Comparison of ENCODE assay signal across 11 cellular contexts in the genomic region with DNA sequence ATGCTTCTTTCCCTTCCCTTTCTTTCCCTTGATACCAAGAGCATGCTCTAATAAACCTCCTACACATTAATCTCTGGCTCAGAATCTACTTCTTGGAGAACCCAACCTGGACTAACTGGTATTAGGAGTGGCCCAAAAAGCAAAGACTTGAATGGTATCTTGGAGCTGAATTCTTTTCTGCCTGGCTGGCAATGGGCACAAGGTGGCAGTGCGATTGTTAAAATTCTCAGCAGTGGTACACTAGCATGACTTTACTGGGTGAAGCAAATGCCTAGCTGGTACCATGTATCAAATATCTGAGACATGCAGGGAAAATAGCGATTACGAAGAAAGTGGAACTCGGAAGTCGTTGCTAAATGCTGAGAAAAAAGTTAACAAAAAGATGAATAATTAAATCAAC. TPM values are rescaled to one million over a fixed set of nuclear protein-coding genes. Genes with fewer than 3 reads are reported as not detected.
DNase-seq lines count a peak whose midpoint lies in the region; ATAC-seq, FAIRE-seq and TF ChIP-seq lines count a peak whose summit lies in the region.
"Had no signal": no experiment of that assay in that cellular context is flagged by ENCODE, and none has a peak within 500 bp of the region (broad histone marks: within the 10 kb centered on the region; RNA-seq: fewer than 3 reads in every experiment).

No MANE protein-coding gene starts in this region.

- peak; percentile 49; the same call in 1 of the 3 replicates for ATAC-seq in HepG2
- ATAC-seq in GM18873 (IDR thresholded peaks at IDR 0.05; ENCODE audit: low FRiP score, unreplicated experiment): no peak
- ATAC-seq in GM19455 (IDR thresholded peaks at IDR 0.05; ENCODE audit: unreplicated experiment): no peak
- ATAC-seq in sciatic nerve: no peak

- peak; percentile 65 for TF ChIP-seq CTCF in LNCAP (IDR thresholded peaks at IDR 0.05)
- TF ChIP-seq CTCF in HepG2 (CRISPR knock-in tag; IDR thresholded peaks at IDR 0.05): peak; percentile 55

- in situ Hi-C loops in HepG2 (cut with HindIII; ENCODE audit: extremely low pct_ligation_motif_present, low pct_unique_long_range_greater_than_20kb): loop anchor here (25.0 kb wide), 1 partner anchor 848 kb away; no protein-coding TSS in a partner anchor

- FAIRE-seq in HepG2 (lab: Jason Lieb, UNC): peak; percentile 30

- no peaks in the 10 kb centered on the region for H3K4me1 ChIP-seq in HepG2 (ENCODE audit: insufficient read depth, low read length)
- H3K4me1 ChIP-seq: adrenal gland, parathyroid adenoma had no signal

- 6% methylated on average over 5 of the region's 5 CpGs for WGBS in HepG2 (ENCODE audit: low lambda C conversion rate)

- POLR2A ChIA-PET in HepG2 (lab: Yijun Ruan, JAX): no interaction called here

- CTCF ChIA-PET in HepG2 (lab: Yijun Ruan, JAX; ENCODE audit: low intra/inter-chr PET ratio, low total read pairs): no interaction called here

- H3K4me3 ChIP-seq in HepG2 (replicated peaks in 1 of 3; ENCODE audit: insufficient read depth in 1 of 3, low read depth in 2 of 3, low read length in 3 of 3): no peak overlapping the region
- H3K4me3 ChIP-seq: adrenal gland had no signal

- H3K36me3 Mint-ChIP-seq in activated T-helper 2 cell treated with anti-CD3 and anti-CD28 coated beads, Interferon-gamma antibody, Interleukin-2, Interleukin-4, amounts not matched to agents 10 μg/mL and 5 μg/mL and 100 μg/mL, durations not matched to agents 14 hours and 24 hours and 36 hours (ENCODE audit: low read depth): no peaks in the 10 kb centered on the region

- H3K27me3 Mint-ChIP-seq in activated T-helper 2 cell treated with anti-CD3 and anti-CD28 coated beads, Interferon-gamma antibody, Interleukin-2, Interleukin-4, amounts not matched to agents 10 μg/mL and 5 μg/mL and 100 μg/mL, durations not matched to agents 14 hours and 24 hours and 36 hours (ENCODE audit: low read depth): no peaks in the 10 kb centered on the region

- no peak overlapping the region for H3K4me2 ChIP-seq in HepG2 (ENCODE audit: low read depth, low read length)

- DNase-seq in DMS53 (lab: John Stamatoyannopoulos, UW) (peak; percentile 56), astrocyte of the hippocampus (ENCODE audit: low read depth, low spot score) (peak; percentile 53), HepG2 (ENCODE audit: low spot score) (peak; percentile 3), sciatic nerve (ENCODE audit: low spot score) (no peak)
- no peak for DNase-seq in activated T-helper 2 cell treated with anti-CD3 and anti-CD28 coated beads, Interferon-gamma antibody, Interleukin-2, Interleukin-4, amounts not matched to agents 10 μg/mL and 5 μg/mL and 100 μg/mL, durations not matched to agents 14 hours and 24 hours and 36 hours (ENCODE audit: low spot score)
- DNase-seq: NCI-H187 treated with DMSO at 0.1 percent for 48 hours had no signal

- no peak overlapping the region for H2AFZ ChIP-seq in HepG2 (ENCODE audit: low read length)
- H2AFZ ChIP-seq: parathyroid adenoma had no signal

- intact Hi-C loops in HepG2 (cut with micrococcal nuclease; ENCODE audit: unreplicated experiment) (loop anchor here (1.0 kb wide), 1 partner anchor 855 kb away; no protein-coding TSS in a partner anchor), sciatic nerve (cut with DNase I) (no loop called here)
- intact Hi-C loops in activated T-helper 2 cell treated with anti-CD3 and anti-CD28 coated beads, Interferon-gamma antibody, Interleukin-2, Interleukin-4, amounts not matched to agents 10 μg/mL and 5 μg/mL and 100 μg/mL, durations not matched to agents 14 hours and 24 hours and 36 hours (cut with micrococcal nuclease): no loop called here

- H3K9ac ChIP-seq in HepG2 (ENCODE audit: insufficient read depth, low read depth, low read length): no peak overlapping the region
- H3K9ac ChIP-seq: parathyroid adenoma had no signal

- H3K9me3 Mint-ChIP-seq in activated T-helper 2 cell treated with anti-CD3 and anti-CD28 coated beads, Interferon-gamma antibody, Interleukin-2, Interleukin-4, amounts not matched to agents 10 μg/mL and 5 μg/mL and 100 μg/mL, durations not matched to agents 14 hours and 24 hours and 36 hours: peaks cover 2% of the 10 kb centered on the region

- no peaks in the 10 kb centered on the region for H3K4me1 Mint-ChIP-seq in activated T-helper 2 cell treated with anti-CD3 and anti-CD28 coated beads, Interferon-gamma antibody, Interleukin-2, Interleukin-4, amounts not matched to agents 10 μg/mL and 5 μg/mL and 100 μg/mL, durations not matched to agents 14 hours and 24 hours and 36 hours (ENCODE audit: low read depth)

- no peak for TF ChIP-seq RAD21 in HepG2 (CRISPR knock-in tag; IDR thresholded peaks at IDR 0.05)

- no peaks in the 10 kb centered on the region for H3K27me3 ChIP-seq in HepG2 (ENCODE audit: control insufficient read depth in 1 of 2, insufficient read depth in 2 of 2, low read length in 2 of 2)
- H3K27me3 ChIP-seq: adrenal gland had no signal

- TF ChIP-seq POLR2A in HepG2 (IDR thresholded peaks at IDR 0.05; ENCODE audit: insufficient read depth in 1 of 2, low read depth in 2 of 2, low read length in 2 of 2): no peak

- H3K27ac Mint-ChIP-seq in activated T-helper 2 cell treated with anti-CD3 and anti-CD28 coated beads, Interferon-gamma antibody, Interleukin-2, Interleukin-4, amounts not matched to agents 10 μg/mL and 5 μg/mL and 100 μg/mL, durations not matched to agents 14 hours and 24 hours and 36 hours: no peak overlapping the region

- H3K79me2 ChIP-seq in HepG2 (ENCODE audit: insufficient read depth, low read length): no peaks in the 10 kb centered on the region
- H3K79me2 ChIP-seq: parathyroid adenoma had no signal

- peaks cover 17% of the 10 kb centered on the region for H3K9me3 ChIP-seq in HepG2 (ENCODE audit: low read length)

- TF ChIP-seq EP300 in HepG2 (IDR thresholded peaks at IDR 0.05; ENCODE audit: low read depth in 2 of 2, low read length in 2 of 2) (no peak), HepG2 (CRISPR knock-in tag; IDR thresholded peaks at IDR 0.05; ENCODE audit: borderline replicate concordance) (no peak)

- no peak overlapping the region for H3K4me3 Mint-ChIP-seq in activated T-helper 2 cell treated with anti-CD3 and anti-CD28 coated beads, Interferon-gamma antibody, Interleukin-2, Interleukin-4, amounts not matched to agents 10 μg/mL and 5 μg/mL and 100 μg/mL, durations not matched to agents 14 hours and 24 hours and 36 hours (ENCODE audit: low read depth)

- H3K36me3 ChIP-seq in HepG2 (replicated peaks in 1 of 2; ENCODE audit: control insufficient read depth in 1 of 2, insufficient read depth in 2 of 2, low read length in 2 of 2): no peaks in the 10 kb centered on the region
- H3K36me3 ChIP-seq: adrenal gland had no signal

- H4K20me1 ChIP-seq in HepG2 (ENCODE audit: insufficient read depth, low read length): no peaks in the 10 kb centered on the region

- no TSS peak for BruUV-seq in HepG2 (replicated peaks; lab: Mats Ljungman, UMichigan)

- H3K27ac ChIP-seq in HepG2 (ENCODE audit: extremely low read length, insufficient read depth, low read length): no peak overlapping the region
- H3K27ac ChIP-seq: adrenal gland, parathyroid adenoma had no signal

TF ChIP-seq in HepG2, 621 proteins besides CTCF, POLR2A, EP300 and RAD21 (continues in another document):
- TF ChIP-seq STAG1 (CRISPR knock-in tag; IDR thresholded peaks at IDR 0.05): peak; percentile 53
- TF ChIP-seq, protein P1, sequence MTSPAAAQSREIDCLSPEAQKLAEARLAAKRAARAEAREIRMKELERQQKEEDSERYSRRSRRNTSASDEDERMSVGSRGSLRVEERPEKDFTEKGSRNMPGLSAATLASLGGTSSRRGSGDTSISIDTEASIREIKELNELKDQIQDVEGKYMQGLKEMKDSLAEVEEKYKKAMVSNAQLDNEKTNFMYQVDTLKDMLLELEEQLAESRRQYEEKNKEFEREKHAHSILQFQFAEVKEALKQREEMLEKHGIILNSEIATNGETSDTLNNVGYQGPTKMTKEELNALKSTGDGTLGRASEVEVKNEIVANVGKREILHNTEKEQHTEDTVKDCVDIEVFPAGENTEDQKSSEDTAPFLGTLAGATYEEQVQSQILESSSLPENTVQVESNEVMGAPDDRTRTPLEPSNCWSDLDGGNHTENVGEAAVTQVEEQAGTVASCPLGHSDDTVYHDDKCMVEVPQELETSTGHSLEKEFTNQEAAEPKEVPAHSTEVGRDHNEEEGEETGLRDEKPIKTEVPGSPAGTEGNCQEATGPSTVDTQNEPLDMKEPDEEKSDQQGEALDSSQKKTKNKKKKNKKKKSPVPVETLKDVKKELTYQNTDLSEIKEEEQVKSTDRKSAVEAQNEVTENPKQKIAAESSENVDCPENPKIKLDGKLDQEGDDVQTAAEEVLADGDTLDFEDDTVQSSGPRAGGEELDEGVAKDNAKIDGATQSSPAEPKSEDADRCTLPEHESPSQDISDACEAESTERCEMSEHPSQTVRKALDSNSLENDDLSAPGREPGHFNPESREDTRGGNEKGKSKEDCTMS (CRISPR knock-in tag; conservative IDR thresholded peaks at IDR 0.05): no peak
- no peak for TF ChIP-seq SMAD9 (CRISPR knock-in tag; IDR thresholded peaks at IDR 0.05)

RNA-seq across cellular contexts. Expression of a gene that starts 28.4 kb away (rescaled TPM):
- 0.02 and 0.07 TPM in 2 replicates for total RNA-seq in HepG2 (2016; rRNA removed; fragmentation: Illumina TruSeq; extraction: Trizol)
- not detected in 2 replicates for total RNA-seq in HepG2 (2016; cell fraction: cytosol; rRNA removed; fragmentation: Illumina TruSeq; extraction: Trizol; ENCODE audit: low read depth)
- total RNA-seq in HepG2 (2016; cell fraction: insoluble cytoplasmic fraction; rRNA removed; fragmentation: Illumina TruSeq; extraction: Trizol): not detected in 2 replicates
- total RNA-seq in HepG2 (2016; cell fraction: membrane; rRNA removed; fragmentation: Illumina TruSeq; extraction: Trizol): not detected in 2 replicates
- not detected in 2 replicates for total RNA-seq in HepG2 (2016; cell fraction: nucleus; rRNA removed; fragmentation: Illumina TruSeq; extraction: Trizol)
- polyA plus RNA-seq in HepG2 (2011; rRNA removed): 0.03 TPM in 1 of 2 replicates, not detected in the other
- 0.01 TPM in 1 of 2 replicates, not detected in the other for polyA plus RNA-seq in HepG2 (2011; cell fraction: cytosol; rRNA removed)
- polyA plus RNA-seq in HepG2 (2011; cell fraction: nucleus; rRNA removed): not detected in 2 replicates
- not detected in 2 replicates for polyA plus RNA-seq in HepG2 (2012)
- polyA plus RNA-seq in HepG2 (2016; cell fraction: cytosol; fragmentation: Illumina TruSeq; extraction: Trizol; ENCODE audit: low read depth): not detected in 2 replicates
- polyA plus RNA-seq in HepG2 (2016; cell fraction: insoluble cytoplasmic fraction; fragmentation: Illumina TruSeq; extraction: Trizol; ENCODE audit: low read depth): not detected in 2 replicates
- not detected in 2 replicates for polyA plus RNA-seq in HepG2 (2016; cell fraction: membrane; fragmentation: Illumina TruSeq; extraction: Trizol; ENCODE audit: low read depth)
- polyA plus RNA-seq in HepG2 (2016; cell fraction: nucleus; fragmentation: Illumina TruSeq; extraction: Trizol; ENCODE audit: insufficient read depth, low read depth): 0.18 TPM in 1 of 2 replicates, not detected in the other
- not detected in 2 replicates for polyA minus RNA-seq in HepG2 (2011; rRNA and poly(A)+ RNA removed; ENCODE audit: low replicate concordance)
- not detected in 2 replicates for polyA minus RNA-seq in HepG2 (2011; cell fraction: cytosol; rRNA and poly(A)+ RNA removed)
- polyA minus RNA-seq in HepG2 (2011; cell fraction: nucleus; rRNA and poly(A)+ RNA removed): 0.12 TPM in 1 of 2 replicates, not detected in the other
- total RNA-seq in sciatic nerve: 0.80 TPM
- total RNA-seq in activated T-helper 2 cell treated with anti-CD3 and anti-CD28 coated beads, Interferon-gamma antibody, Interleukin-2, Interleukin-4, amounts not matched to agents 10 μg/mL and 5 μg/mL and 100 μg/mL, durations not matched to agents 14 hours and 24 hours and 36 hours: not detected in 2 replicates

Comparison
In these comparisons a context has a peak if more than half of its experiments do, and no peak if none do; other contexts are left out.
1. DNase-seq: peak in DMS53 (single experiment), astrocyte of the hippocampus (single experiment) and HepG2 (single experiment); none in sciatic nerve (single experiment) and activated T-helper 2 cell treated with anti-CD3 and anti-CD28 coated beads, Interferon-gamma antibody, Interleukin-2, Interleukin-4, amounts not matched to agents 10 μg/mL and 5 μg/mL and 100 μg/mL, durations not matched to agents 14 hours and 24 hours and 36 hours (single experiment).